Comparison of ENCODE assay signal across 1 cellular context in the genomic region with DNA sequence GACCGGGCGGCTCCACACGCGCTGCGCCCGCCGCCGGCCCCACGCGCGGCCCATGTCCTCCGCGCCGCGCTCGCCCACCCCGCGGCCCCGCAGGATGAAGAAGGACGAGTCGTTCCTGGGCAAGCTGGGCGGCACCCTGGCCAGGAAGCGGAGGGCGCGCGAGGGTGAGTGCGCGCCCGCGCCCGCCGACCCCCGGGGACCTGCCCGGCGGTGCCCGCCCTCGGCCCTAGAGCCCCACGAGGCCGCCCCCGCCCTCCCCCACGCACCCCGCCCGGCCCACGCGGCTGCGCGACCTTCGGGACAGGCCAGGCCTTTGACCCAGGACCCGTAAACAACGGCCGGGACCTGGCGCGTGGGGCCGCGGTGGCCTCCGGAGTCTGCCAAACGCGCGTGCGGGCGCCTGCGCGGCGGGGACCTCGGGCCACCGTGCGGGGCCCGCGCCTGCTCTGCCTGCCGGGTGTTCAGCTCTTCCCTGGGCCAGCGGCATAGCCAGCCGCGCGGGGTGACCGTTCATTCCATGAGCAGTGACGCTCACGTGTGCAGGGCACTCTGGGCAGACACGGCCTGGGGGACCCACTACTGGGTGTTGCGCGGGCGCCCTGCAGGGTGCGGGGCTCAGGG.
TF ChIP-seq lines count a peak whose summit lies in the region.

A gene with protein sequence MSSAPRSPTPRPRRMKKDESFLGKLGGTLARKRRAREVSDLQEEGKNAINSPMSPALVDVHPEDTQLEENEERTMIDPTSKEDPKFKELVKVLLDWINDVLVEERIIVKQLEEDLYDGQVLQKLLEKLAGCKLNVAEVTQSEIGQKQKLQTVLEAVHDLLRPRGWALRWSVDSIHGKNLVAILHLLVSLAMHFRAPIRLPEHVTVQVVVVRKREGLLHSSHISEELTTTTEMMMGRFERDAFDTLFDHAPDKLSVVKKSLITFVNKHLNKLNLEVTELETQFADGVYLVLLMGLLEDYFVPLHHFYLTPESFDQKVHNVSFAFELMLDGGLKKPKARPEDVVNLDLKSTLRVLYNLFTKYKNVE (plus strand): TSS at position 15 of the 621 bp plus-strand sequence. CDS start 38 bp downstream, at position 53.

TF ChIP-seq in K562, 482 proteins besides CTCF, POLR2A, EP300 and RAD21 (continued from another document and continues in another):
- TF ChIP-seq, protein P1, sequence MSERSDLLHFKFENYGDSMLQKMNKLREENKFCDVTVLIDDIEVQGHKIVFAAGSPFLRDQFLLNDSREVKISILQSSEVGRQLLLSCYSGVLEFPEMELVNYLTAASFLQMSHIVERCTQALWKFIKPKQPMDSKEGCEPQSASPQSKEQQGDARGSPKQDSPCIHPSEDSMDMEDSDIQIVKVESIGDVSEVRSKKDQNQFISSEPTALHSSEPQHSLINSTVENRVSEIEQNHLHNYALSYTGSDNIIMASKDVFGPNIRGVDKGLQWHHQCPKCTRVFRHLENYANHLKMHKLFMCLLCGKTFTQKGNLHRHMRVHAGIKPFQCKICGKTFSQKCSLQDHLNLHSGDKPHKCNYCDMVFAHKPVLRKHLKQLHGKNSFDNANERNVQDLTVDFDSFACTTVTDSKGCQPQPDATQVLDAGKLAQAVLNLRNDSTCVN (CRISPR knock-in tag; IDR thresholded peaks at IDR 0.05) = no peak
- no peak for TF ChIP-seq ZNF589 (CRISPR knock-in tag; IDR thresholded peaks at IDR 0.05; ENCODE audit: low read depth)
- no peak for TF ChIP-seq BRD4 (IDR thresholded peaks at IDR 0.05)
- no peak for TF ChIP-seq KLF6 (CRISPR knock-in tag; IDR thresholded peaks at IDR 0.05; ENCODE audit: borderline replicate concordance)
- TF ChIP-seq GTF2A2 (tag; IDR thresholded peaks at IDR 0.05) = no peak
- TF ChIP-seq PTBP1 (IDR thresholded peaks at IDR 0.05; ENCODE audit: low read depth, low read length) = no peak
- TF ChIP-seq, protein P2, sequence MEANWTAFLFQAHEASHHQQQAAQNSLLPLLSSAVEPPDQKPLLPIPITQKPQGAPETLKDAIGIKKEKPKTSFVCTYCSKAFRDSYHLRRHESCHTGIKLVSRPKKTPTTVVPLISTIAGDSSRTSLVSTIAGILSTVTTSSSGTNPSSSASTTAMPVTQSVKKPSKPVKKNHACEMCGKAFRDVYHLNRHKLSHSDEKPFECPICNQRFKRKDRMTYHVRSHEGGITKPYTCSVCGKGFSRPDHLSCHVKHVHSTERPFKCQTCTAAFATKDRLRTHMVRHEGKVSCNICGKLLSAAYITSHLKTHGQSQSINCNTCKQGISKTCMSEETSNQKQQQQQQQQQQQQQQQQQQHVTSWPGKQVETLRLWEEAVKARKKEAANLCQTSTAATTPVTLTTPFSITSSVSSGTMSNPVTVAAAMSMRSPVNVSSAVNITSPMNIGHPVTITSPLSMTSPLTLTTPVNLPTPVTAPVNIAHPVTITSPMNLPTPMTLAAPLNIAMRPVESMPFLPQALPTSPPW (CRISPR knock-in tag; IDR thresholded peaks at IDR 0.05) = peak; percentile 41; the same call in 1 of the 2 replicates
- no peak for TF ChIP-seq KLF13 (tag; IDR thresholded peaks at IDR 0.05; ENCODE audit: borderline replicate concordance, low read depth)
- no peak for TF ChIP-seq GABPB2 (CRISPR knock-in tag; conservative IDR thresholded peaks at IDR 0.05)
- 0 out of 2 replicates have a peak, but pooled peaks have one; percentile 2 for TF ChIP-seq ZNF175 (CRISPR knock-in tag; IDR thresholded peaks at IDR 0.05; ENCODE audit: low read depth)
- TF ChIP-seq NCOA4 (IDR thresholded peaks at IDR 0.05; ENCODE audit: partially characterized antibody) = no peak
- TF ChIP-seq PHB2 (IDR thresholded peaks at IDR 0.05; ENCODE audit: low read depth) = no peak
- TF ChIP-seq, protein P3, sequence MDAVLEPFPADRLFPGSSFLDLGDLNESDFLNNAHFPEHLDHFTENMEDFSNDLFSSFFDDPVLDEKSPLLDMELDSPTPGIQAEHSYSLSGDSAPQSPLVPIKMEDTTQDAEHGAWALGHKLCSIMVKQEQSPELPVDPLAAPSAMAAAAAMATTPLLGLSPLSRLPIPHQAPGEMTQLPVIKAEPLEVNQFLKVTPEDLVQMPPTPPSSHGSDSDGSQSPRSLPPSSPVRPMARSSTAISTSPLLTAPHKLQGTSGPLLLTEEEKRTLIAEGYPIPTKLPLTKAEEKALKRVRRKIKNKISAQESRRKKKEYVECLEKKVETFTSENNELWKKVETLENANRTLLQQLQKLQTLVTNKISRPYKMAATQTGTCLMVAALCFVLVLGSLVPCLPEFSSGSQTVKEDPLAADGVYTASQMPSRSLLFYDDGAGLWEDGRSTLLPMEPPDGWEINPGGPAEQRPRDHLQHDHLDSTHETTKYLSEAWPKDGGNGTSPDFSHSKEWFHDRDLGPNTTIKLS (IDR thresholded peaks at IDR 0.05; ENCODE audit: borderline replicate concordance, low read depth) = no peak
- no peak for TF ChIP-seq CBFA2T2 (conservative IDR thresholded peaks at IDR 0.05)
- TF ChIP-seq ZNF561 (CRISPR knock-in tag; conservative IDR thresholded peaks at IDR 0.05) = no peak
- TF ChIP-seq ZNF239 (CRISPR knock-in tag; IDR thresholded peaks at IDR 0.05) = no peak
- no peak for TF ChIP-seq POLR2B (IDR thresholded peaks at IDR 0.05; ENCODE audit: low read depth, partially characterized antibody)
- TF ChIP-seq PCBP1 (IDR thresholded peaks at IDR 0.05; ENCODE audit: low read depth, low read length, poor library complexity, severe bottlenecking) = no peak
- TF ChIP-seq KDM5B (IDR thresholded peaks at IDR 0.05; ENCODE audit: insufficient replicate concordance, low read depth, low read length) = peak; percentile 43
- TF ChIP-seq HDAC8 (tag; IDR thresholded peaks at IDR 0.05) = no peak
- no peak for TF ChIP-seq THRAP3 (IDR thresholded peaks at IDR 0.05; ENCODE audit: borderline replicate concordance)
- TF ChIP-seq NR3C1 (CRISPR knock-in tag; IDR thresholded peaks at IDR 0.05) = no peak
- TF ChIP-seq, protein P4, sequence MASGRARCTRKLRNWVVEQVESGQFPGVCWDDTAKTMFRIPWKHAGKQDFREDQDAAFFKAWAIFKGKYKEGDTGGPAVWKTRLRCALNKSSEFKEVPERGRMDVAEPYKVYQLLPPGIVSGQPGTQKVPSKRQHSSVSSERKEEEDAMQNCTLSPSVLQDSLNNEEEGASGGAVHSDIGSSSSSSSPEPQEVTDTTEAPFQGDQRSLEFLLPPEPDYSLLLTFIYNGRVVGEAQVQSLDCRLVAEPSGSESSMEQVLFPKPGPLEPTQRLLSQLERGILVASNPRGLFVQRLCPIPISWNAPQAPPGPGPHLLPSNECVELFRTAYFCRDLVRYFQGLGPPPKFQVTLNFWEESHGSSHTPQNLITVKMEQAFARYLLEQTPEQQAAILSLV (tag; IDR thresholded peaks at IDR 0.05) = no peak
- TF ChIP-seq PHF8 (IDR thresholded peaks at IDR 0.05; ENCODE audit: borderline replicate concordance, low read length) = peak; percentile 61; the same call in 1 of the 2 replicates
- no peak for TF ChIP-seq ZFP1 (CRISPR knock-in tag; IDR thresholded peaks at IDR 0.05)
- TF ChIP-seq EZH2 (IDR thresholded peaks at IDR 0.05; ENCODE audit: borderline replicate concordance, low read depth, low read length) = no peak
- no peak for TF ChIP-seq SMAD2 (IDR thresholded peaks at IDR 0.05; ENCODE audit: low read depth, low read length)
- TF ChIP-seq, protein P5, sequence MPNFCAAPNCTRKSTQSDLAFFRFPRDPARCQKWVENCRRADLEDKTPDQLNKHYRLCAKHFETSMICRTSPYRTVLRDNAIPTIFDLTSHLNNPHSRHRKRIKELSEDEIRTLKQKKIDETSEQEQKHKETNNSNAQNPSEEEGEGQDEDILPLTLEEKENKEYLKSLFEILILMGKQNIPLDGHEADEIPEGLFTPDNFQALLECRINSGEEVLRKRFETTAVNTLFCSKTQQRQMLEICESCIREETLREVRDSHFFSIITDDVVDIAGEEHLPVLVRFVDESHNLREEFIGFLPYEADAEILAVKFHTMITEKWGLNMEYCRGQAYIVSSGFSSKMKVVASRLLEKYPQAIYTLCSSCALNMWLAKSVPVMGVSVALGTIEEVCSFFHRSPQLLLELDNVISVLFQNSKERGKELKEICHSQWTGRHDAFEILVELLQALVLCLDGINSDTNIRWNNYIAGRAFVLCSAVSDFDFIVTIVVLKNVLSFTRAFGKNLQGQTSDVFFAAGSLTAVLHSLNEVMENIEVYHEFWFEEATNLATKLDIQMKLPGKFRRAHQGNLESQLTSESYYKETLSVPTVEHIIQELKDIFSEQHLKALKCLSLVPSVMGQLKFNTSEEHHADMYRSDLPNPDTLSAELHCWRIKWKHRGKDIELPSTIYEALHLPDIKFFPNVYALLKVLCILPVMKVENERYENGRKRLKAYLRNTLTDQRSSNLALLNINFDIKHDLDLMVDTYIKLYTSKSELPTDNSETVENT (CRISPR knock-in tag; IDR thresholded peaks at IDR 0.05) = no peak
- TF ChIP-seq ETV1 (tag; conservative IDR thresholded peaks at IDR 0.05; ENCODE audit: low read depth) = no peak
- peak; percentile 72 for TF ChIP-seq RBFOX2 (IDR thresholded peaks at IDR 0.05; ENCODE audit: low read depth, low read length)
- TF ChIP-seq, protein P6, sequence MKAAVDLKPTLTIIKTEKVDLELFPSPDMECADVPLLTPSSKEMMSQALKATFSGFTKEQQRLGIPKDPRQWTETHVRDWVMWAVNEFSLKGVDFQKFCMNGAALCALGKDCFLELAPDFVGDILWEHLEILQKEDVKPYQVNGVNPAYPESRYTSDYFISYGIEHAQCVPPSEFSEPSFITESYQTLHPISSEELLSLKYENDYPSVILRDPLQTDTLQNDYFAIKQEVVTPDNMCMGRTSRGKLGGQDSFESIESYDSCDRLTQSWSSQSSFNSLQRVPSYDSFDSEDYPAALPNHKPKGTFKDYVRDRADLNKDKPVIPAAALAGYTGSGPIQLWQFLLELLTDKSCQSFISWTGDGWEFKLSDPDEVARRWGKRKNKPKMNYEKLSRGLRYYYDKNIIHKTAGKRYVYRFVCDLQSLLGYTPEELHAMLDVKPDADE (conservative IDR thresholded peaks at IDR 0.05; ENCODE audit: control insufficient read depth, low read depth, low read length) = 0 out of 2 replicates have a peak, but pooled peaks have one; percentile 23
- no peak for TF ChIP-seq ADNP (tag; IDR thresholded peaks at IDR 0.05)
- TF ChIP-seq SMARCC2 (IDR thresholded peaks at IDR 0.05; ENCODE audit: low read depth) = no peak
- TF ChIP-seq TAL1 (IDR thresholded peaks at IDR 0.05) = no peak
- TF ChIP-seq ZNF785 (CRISPR knock-in tag; IDR thresholded peaks at IDR 0.05) = no peak
- no peak for TF ChIP-seq SMARCA5 (IDR thresholded peaks at IDR 0.05)
- TF ChIP-seq MCM3 (IDR thresholded peaks at IDR 0.05) = no peak
- no peak for TF ChIP-seq OTX1 (CRISPR knock-in tag; IDR thresholded peaks at IDR 0.05)
- TF ChIP-seq KLF10 (CRISPR knock-in tag; IDR thresholded peaks at IDR 0.05) = no peak
- TF ChIP-seq, protein P7, sequence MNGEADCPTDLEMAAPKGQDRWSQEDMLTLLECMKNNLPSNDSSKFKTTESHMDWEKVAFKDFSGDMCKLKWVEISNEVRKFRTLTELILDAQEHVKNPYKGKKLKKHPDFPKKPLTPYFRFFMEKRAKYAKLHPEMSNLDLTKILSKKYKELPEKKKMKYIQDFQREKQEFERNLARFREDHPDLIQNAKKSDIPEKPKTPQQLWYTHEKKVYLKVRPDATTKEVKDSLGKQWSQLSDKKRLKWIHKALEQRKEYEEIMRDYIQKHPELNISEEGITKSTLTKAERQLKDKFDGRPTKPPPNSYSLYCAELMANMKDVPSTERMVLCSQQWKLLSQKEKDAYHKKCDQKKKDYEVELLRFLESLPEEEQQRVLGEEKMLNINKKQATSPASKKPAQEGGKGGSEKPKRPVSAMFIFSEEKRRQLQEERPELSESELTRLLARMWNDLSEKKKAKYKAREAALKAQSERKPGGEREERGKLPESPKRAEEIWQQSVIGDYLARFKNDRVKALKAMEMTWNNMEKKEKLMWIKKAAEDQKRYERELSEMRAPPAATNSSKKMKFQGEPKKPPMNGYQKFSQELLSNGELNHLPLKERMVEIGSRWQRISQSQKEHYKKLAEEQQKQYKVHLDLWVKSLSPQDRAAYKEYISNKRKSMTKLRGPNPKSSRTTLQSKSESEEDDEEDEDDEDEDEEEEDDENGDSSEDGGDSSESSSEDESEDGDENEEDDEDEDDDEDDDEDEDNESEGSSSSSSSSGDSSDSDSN (IDR thresholded peaks at IDR 0.05; ENCODE audit: borderline replicate concordance in 1 of 2, low read depth in 2 of 2, low read length in 2 of 2) = peak in 1 of 2 experiments; percentile 6; a peak in 1 of 4 replicates
- no peak for TF ChIP-seq JUN (IDR thresholded peaks at IDR 0.05; ENCODE audit: borderline replicate concordance, low read depth, low read length)
- no peak for TF ChIP-seq JUN (CRISPR knock-in tag; IDR thresholded peaks at IDR 0.05; ENCODE audit: borderline replicate concordance)
- no peak for TF ChIP-seq SOX6 (IDR thresholded peaks at IDR 0.05)
- TF ChIP-seq TRIM28 (IDR thresholded peaks at IDR 0.05) = no peak
- no peak for TF ChIP-seq SRSF9 (IDR thresholded peaks at IDR 0.05; ENCODE audit: borderline replicate concordance, low read depth, low read length)
- TF ChIP-seq FOXP1 (CRISPR knock-in tag; IDR thresholded peaks at IDR 0.05) = no peak
- no peak for TF ChIP-seq ZNF57 (CRISPR knock-in tag; IDR thresholded peaks at IDR 0.05)
- no peak for TF ChIP-seq PHF20 (IDR thresholded peaks at IDR 0.05; ENCODE audit: partially characterized antibody)
- TF ChIP-seq NELFE (IDR thresholded peaks at IDR 0.05; ENCODE audit: insufficient read depth, insufficient read length) = no peak
- TF ChIP-seq NONO (IDR thresholded peaks at IDR 0.05; ENCODE audit: low read depth in 2 of 2, low read length in 1 of 2) = peak in 1 of 2 experiments; percentile 44; a peak in 1 of 4 replicates
- TF ChIP-seq, protein P8, sequence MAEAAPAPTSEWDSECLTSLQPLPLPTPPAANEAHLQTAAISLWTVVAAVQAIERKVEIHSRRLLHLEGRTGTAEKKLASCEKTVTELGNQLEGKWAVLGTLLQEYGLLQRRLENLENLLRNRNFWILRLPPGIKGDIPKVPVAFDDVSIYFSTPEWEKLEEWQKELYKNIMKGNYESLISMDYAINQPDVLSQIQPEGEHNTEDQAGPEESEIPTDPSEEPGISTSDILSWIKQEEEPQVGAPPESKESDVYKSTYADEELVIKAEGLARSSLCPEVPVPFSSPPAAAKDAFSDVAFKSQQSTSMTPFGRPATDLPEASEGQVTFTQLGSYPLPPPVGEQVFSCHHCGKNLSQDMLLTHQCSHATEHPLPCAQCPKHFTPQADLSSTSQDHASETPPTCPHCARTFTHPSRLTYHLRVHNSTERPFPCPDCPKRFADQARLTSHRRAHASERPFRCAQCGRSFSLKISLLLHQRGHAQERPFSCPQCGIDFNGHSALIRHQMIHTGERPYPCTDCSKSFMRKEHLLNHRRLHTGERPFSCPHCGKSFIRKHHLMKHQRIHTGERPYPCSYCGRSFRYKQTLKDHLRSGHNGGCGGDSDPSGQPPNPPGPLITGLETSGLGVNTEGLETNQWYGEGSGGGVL (CRISPR knock-in tag; IDR thresholded peaks at IDR 0.05) = no peak
- no peak for TF ChIP-seq BACH1 (tag; IDR thresholded peaks at IDR 0.05)
- TF ChIP-seq ZNF165 (CRISPR knock-in tag; IDR thresholded peaks at IDR 0.05; ENCODE audit: borderline replicate concordance) = no peak
- TF ChIP-seq TCF7 (IDR thresholded peaks at IDR 0.05; ENCODE audit: borderline replicate concordance) = no peak
- no peak for TF ChIP-seq LEF1 (IDR thresholded peaks at IDR 0.05)
- TF ChIP-seq, protein P9, sequence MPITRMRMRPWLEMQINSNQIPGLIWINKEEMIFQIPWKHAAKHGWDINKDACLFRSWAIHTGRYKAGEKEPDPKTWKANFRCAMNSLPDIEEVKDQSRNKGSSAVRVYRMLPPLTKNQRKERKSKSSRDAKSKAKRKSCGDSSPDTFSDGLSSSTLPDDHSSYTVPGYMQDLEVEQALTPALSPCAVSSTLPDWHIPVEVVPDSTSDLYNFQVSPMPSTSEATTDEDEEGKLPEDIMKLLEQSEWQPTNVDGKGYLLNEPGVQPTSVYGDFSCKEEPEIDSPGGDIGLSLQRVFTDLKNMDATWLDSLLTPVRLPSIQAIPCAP (CRISPR knock-in tag; IDR thresholded peaks at IDR 0.05; ENCODE audit: borderline replicate concordance) = no peak
- TF ChIP-seq ZNF696 (CRISPR knock-in tag; conservative IDR thresholded peaks at IDR 0.05) = no peak
